Comparison of ENCODE assay signal across 1 cellular context in genomic region chr11:57567512-57568329, GRCh38.
TF ChIP-seq lines count a peak whose summit lies in the region.

TSS of gene UBE2L6 (minus strand) at chr11:57567672. CDS start at chr11:57567611, 61 bp downstream.

TF ChIP-seq in K562, 482 proteins besides CTCF, POLR2A, EP300 and RAD21 (continued from another document and continues in another):
- TF ChIP-seq ZNF398 (CRISPR knock-in tag; IDR thresholded peaks at IDR 0.05) = no peak
- TF ChIP-seq NUFIP1 (IDR thresholded peaks at IDR 0.05; ENCODE audit: partially characterized antibody) = no peak
- TF ChIP-seq USF2 (CRISPR knock-in tag; IDR thresholded peaks at IDR 0.05) = no peak
- TF ChIP-seq RNF219 (CRISPR knock-in tag; IDR thresholded peaks at IDR 0.05) = no peak
- no peak for TF ChIP-seq ZFP36 (IDR thresholded peaks at IDR 0.05; ENCODE audit: low read depth, low read length, partially characterized antibody)
- TF ChIP-seq ELF2 (CRISPR knock-in tag; IDR thresholded peaks at IDR 0.05) = no peak
- no peak for TF ChIP-seq WHSC1 (IDR thresholded peaks at IDR 0.05; ENCODE audit: low read length)
- TF ChIP-seq E2F4 (CRISPR knock-in tag; IDR thresholded peaks at IDR 0.05; ENCODE audit: low read depth) = 0 out of 2 replicates have a peak, but pooled peaks have one; percentile 39
- TF ChIP-seq CBX5 (IDR thresholded peaks at IDR 0.05; ENCODE audit: borderline replicate concordance, low read depth) = no peak
- TF ChIP-seq MEF2D (tag; conservative IDR thresholded peaks at IDR 0.05; ENCODE audit: low read depth) = no peak
- no peak for TF ChIP-seq NR0B1 (IDR thresholded peaks at IDR 0.05; ENCODE audit: partially characterized antibody)
- TF ChIP-seq CREB1 (IDR thresholded peaks at IDR 0.05) = no peak
- 0 out of 2 replicates have a peak, but pooled peaks have one; percentile 6 for TF ChIP-seq CREB1 (CRISPR knock-in tag; IDR thresholded peaks at IDR 0.05)
- peak; percentile 75 for TF ChIP-seq RBFOX2 (IDR thresholded peaks at IDR 0.05; ENCODE audit: low read depth, low read length)
- TF ChIP-seq NR1H2 (CRISPR knock-in tag; IDR thresholded peaks at IDR 0.05) = no peak
- no peak for TF ChIP-seq PTTG1 (tag; IDR thresholded peaks at IDR 0.05; ENCODE audit: low read depth)
- peak; percentile 82; the same call in 1 of the 2 replicates for TF ChIP-seq HMGXB4 (CRISPR knock-in tag; IDR thresholded peaks at IDR 0.05)
- TF ChIP-seq MTA3 (IDR thresholded peaks at IDR 0.05; ENCODE audit: borderline replicate concordance) = peak; percentile 57; the same call in 1 of the 2 replicates
- TF ChIP-seq BHLHE40 (IDR thresholded peaks at IDR 0.05; ENCODE audit: low read length) = no peak
- no peak for TF ChIP-seq ZHX1 (conservative IDR thresholded peaks at IDR 0.05; ENCODE audit: low read length)
- TF ChIP-seq HDAC8 (tag; IDR thresholded peaks at IDR 0.05) = no peak
- TF ChIP-seq MAX (CRISPR knock-in tag; IDR thresholded peaks at IDR 0.05) = peak; percentile 49; the same call in 1 of the 2 replicates
- no peak for TF ChIP-seq MXI1 (IDR thresholded peaks at IDR 0.05; ENCODE audit: low read depth, low read length)
- TF ChIP-seq ZNF740 (CRISPR knock-in tag; IDR thresholded peaks at IDR 0.05) = peak; percentile 70; the same call in 1 of the 2 replicates
- no peak for TF ChIP-seq ZNF740 (tag; IDR thresholded peaks at IDR 0.05)
- TF ChIP-seq ETV5 (CRISPR knock-in tag; IDR thresholded peaks at IDR 0.05; ENCODE audit: low read depth) = no peak
- no peak for TF ChIP-seq FOXO4 (CRISPR knock-in tag; IDR thresholded peaks at IDR 0.05)
- no peak for TF ChIP-seq POLR3A (IDR thresholded peaks at IDR 0.05; ENCODE audit: borderline replicate concordance, extremely low read depth, insufficient read depth, insufficient read length)
- no peak for TF ChIP-seq EHMT2 (IDR thresholded peaks at IDR 0.05)
- TF ChIP-seq ZBTB26 (CRISPR knock-in tag; IDR thresholded peaks at IDR 0.05) = no peak
- peak in 1 of 2 experiments; percentile 15; a peak in 1 of 4 replicates for TF ChIP-seq KDM4B (IDR thresholded peaks at IDR 0.05; ENCODE audit: borderline replicate concordance in 2 of 2, low read depth in 1 of 2)
- TF ChIP-seq ZFP30 (CRISPR knock-in tag; IDR thresholded peaks at IDR 0.05; ENCODE audit: borderline replicate concordance) = no peak
- peak; percentile 63 for TF ChIP-seq SMAD4 (CRISPR knock-in tag; conservative IDR thresholded peaks at IDR 0.05)
- peak; percentile 32 for TF ChIP-seq RBBP5 (IDR thresholded peaks at IDR 0.05; ENCODE audit: borderline replicate concordance, insufficient read depth, low read length, poor library complexity, severe bottlenecking)
- TF ChIP-seq ETS2 (tag; IDR thresholded peaks at IDR 0.05; ENCODE audit: borderline replicate concordance, poor library complexity, severe bottlenecking) = no peak
- TF ChIP-seq HDAC2 (IDR thresholded peaks at IDR 0.05) = peak; percentile 57; the same call in 1 of the 2 replicates
- peak; percentile 53 to 62 for TF ChIP-seq NRF1 (conservative IDR thresholded peaks at IDR 0.05 in 1 of 2, IDR thresholded peaks at IDR 0.05 in 1 of 2)
- no peak for TF ChIP-seq ZNF3 (CRISPR knock-in tag; IDR thresholded peaks at IDR 0.05)
- TF ChIP-seq LEF1 (IDR thresholded peaks at IDR 0.05) = no peak
- no peak for TF ChIP-seq ZNF124 (CRISPR knock-in tag; IDR thresholded peaks at IDR 0.05)
- no peak for TF ChIP-seq CBFA2T3 (IDR thresholded peaks at IDR 0.05)
- TF ChIP-seq NONO (IDR thresholded peaks at IDR 0.05; ENCODE audit: low read depth in 2 of 2, low read length in 1 of 2) = no peak
- TF ChIP-seq NR4A1 (CRISPR knock-in tag; IDR thresholded peaks at IDR 0.05) = no peak
- 0 out of 2 replicates have a peak, but pooled peaks have one; percentile 42 for TF ChIP-seq NR4A1 (tag; IDR thresholded peaks at IDR 0.05)
- no peak for TF ChIP-seq LARP7 (IDR thresholded peaks at IDR 0.05)
- TF ChIP-seq SIX5 (IDR thresholded peaks at IDR 0.05; ENCODE audit: borderline replicate concordance in 1 of 2, insufficient read depth in 1 of 2, low read depth in 1 of 2, low read length in 2 of 2) = no peak
- TF ChIP-seq STAT6 (CRISPR knock-in tag; IDR thresholded peaks at IDR 0.05) = no peak
